Comparison of ENCODE assay signal across 10 cellular contexts in the genomic region with DNA sequence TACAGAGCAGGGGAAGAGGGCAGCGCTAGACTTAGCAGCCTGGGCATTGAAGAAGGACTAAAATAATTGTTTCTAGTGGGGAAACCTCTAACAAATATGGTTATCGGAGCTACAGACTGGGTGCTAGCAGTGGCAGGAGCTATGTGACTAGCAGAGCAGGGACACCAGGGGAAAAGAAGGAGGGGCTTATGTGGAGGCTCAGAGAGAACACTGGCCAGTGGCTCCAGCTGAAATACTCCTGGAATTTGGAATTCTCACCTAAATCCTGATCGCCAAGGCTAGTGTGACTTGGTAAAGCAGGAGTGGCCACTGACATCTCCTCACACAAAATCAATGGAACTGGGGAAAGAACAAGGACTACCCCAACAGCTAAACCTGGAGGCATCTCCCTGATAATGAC. TPM values are rescaled to one million over a fixed set of nuclear protein-coding genes. Genes with fewer than 3 reads are reported as not detected.
DNase-seq lines count a peak whose midpoint lies in the region; ATAC-seq, FAIRE-seq and TF ChIP-seq lines count a peak whose summit lies in the region.
"Had no signal": no experiment of that assay in that cellular context is flagged by ENCODE, and none has a peak within 500 bp of the region (broad histone marks: within the 10 kb centered on the region; RNA-seq: fewer than 3 reads in every experiment).

No MANE protein-coding gene starts in this region.

- H2BK12ac ChIP-seq in mesenchymal stem cell (ENCODE audit: low read length in 2 of 2), result no peak overlapping the region

- H3K9me1 ChIP-seq in K562 (ENCODE audit: control insufficient read depth, insufficient read depth, low read length), result no peaks in the 10 kb centered on the region

- H3K36me3 ChIP-seq in A673 (ENCODE audit: insufficient read depth, low read length, poor library complexity, severe bottlenecking) (no peaks in the 10 kb centered on the region), K562 (ENCODE audit: control insufficient read depth, insufficient read depth, low read length) (peaks cover 10% of the 10 kb centered on the region; the same call in 1 of the 3 replicates), mesenchymal stem cell (ENCODE audit: control insufficient read depth in 1 of 2, insufficient read depth in 2 of 2, low read depth in 1 of 2, low read length in 2 of 2) (peaks cover 0 to 1% of the 10 kb centered on the region in 2 experiments)
- H3K36me3 ChIP-seq: prostate gland had no signal

- H2AFZ ChIP-seq in K562 (ENCODE audit: low read depth, low read length) (0 out of 2 replicates have a peak overlapping the region, but pooled peaks have one; percentile 34), mesenchymal stem cell (ENCODE audit: low read depth, low read length) (no peak overlapping the region)

- BruUV-seq in A673 (replicated peaks; lab: Mats Ljungman, UMichigan) (no TSS peak), K562 (replicated peaks; lab: Mats Ljungman, UMichigan) (no TSS peak)

- H3K4me3 ChIP-seq in A673 (ENCODE audit: low read depth, low read length, poor library complexity, severe bottlenecking) (peak overlapping the region; percentile 89), K562 (peak overlapping the region; percentile 81), mesenchymal stem cell (ENCODE audit: insufficient read depth in 1 of 2, low read depth in 1 of 2, low read length in 2 of 2) (peak overlapping the region in 1 of 2 experiments; percentile 95)

- H3K9ac ChIP-seq in K562 (ENCODE audit: insufficient read depth in 1 of 2, low read depth in 2 of 2, low read length in 2 of 2), result peak overlapping the region; percentile 46 to 73; a peak in 3 of 4 replicates
- peak overlapping the region; percentile 94 for H3K9ac ChIP-seq in mesenchymal stem cell (ENCODE audit: low read length)

- no peak overlapping the region for H3K4ac ChIP-seq in mesenchymal stem cell (ENCODE audit: low read depth in 1 of 2, low read length in 2 of 2)

- no peak overlapping the region for H4K8ac ChIP-seq in mesenchymal stem cell (ENCODE audit: low read length)

- no peak for TF ChIP-seq POLR2A in K562 (conservative IDR thresholded peaks at IDR 0.05)

- H4K20me1 ChIP-seq in K562 (replicated peaks; ENCODE audit: control insufficient read depth, insufficient read depth, low read length), result peaks cover 8% of the 10 kb centered on the region; the same call in 1 of the 2 replicates

- ATAC-seq in K562, result peak; percentile 67
- no peak for ATAC-seq in GM21786 (IDR thresholded peaks at IDR 0.05; ENCODE audit: unreplicated experiment)

- H3K23ac ChIP-seq in mesenchymal stem cell (ENCODE audit: low read length in 2 of 2), result peak overlapping the region in 1 of 2 experiments; percentile 32

- peaks cover 26% of the 10 kb centered on the region for H3K79me1 ChIP-seq in mesenchymal stem cell (replicated peaks; ENCODE audit: low read length, poor library complexity, severe bottlenecking)

- peaks cover 90% of the 10 kb centered on the region for H3K79me2 ChIP-seq in K562 (ENCODE audit: control insufficient read depth, insufficient read depth, low read length)

- no peak overlapping the region for H2AK5ac ChIP-seq in mesenchymal stem cell (ENCODE audit: low read length, severe bottlenecking)

- TF ChIP-seq CTCF in A673 (conservative IDR thresholded peaks at IDR 0.05; ENCODE audit: low read depth, low read length), result no peak
- no peak for TF ChIP-seq CTCF in K562 (IDR thresholded peaks at IDR 0.05 in 2 of 3, conservative IDR thresholded peaks at IDR 0.05 in 1 of 3; ENCODE audit: insufficient read depth in 2 of 3, low read depth in 1 of 3, low read length in 3 of 3)

- no peak overlapping the region for H3K14ac ChIP-seq in mesenchymal stem cell (ENCODE audit: low read length in 2 of 2)

- peak; percentile 68 for FAIRE-seq in K562 (lab: Jason Lieb, UNC)

- H3K4me1 ChIP-seq in A673 (ENCODE audit: insufficient read depth, low read length, poor library complexity, severe bottlenecking), result peaks cover 29% of the 10 kb centered on the region
- peaks cover 6 to 12% of the 10 kb centered on the region in 2 experiments; a peak in 3 of 5 replicates for H3K4me1 ChIP-seq in K562 (replicated peaks in 1 of 2; ENCODE audit: control insufficient read depth in 2 of 2, insufficient read depth in 2 of 2, low read length in 2 of 2)
- peaks cover 4% of the 10 kb centered on the region for H3K4me1 ChIP-seq in mesenchymal stem cell (ENCODE audit: control insufficient read depth, insufficient read depth, low read depth, low read length)
- H3K4me1 ChIP-seq: prostate gland had no signal

- CTCF ChIA-PET in A673 (lab: Charles Lee), result no interaction called here
- CTCF ChIA-PET in K562 (lab: Yijun Ruan, JAX; ENCODE audit: low intra/inter-chr PET ratio), result no interaction called here

- DNase-seq in A673 (ENCODE audit: low spot score) (no peak), HuH-7 (ENCODE audit: low spot score) (peak; percentile 55), K562 (ENCODE audit: extremely low read depth in 1 of 4, low spot score in 3 of 4) (peak; percentile 22 to 61 (median 36)), mesenchymal stem cell (no peak), GM19238 (ENCODE audit: insufficient read length, low spot score) (no peak), DMS153 treated with DMSO at 0.1 percent for 48 hours (lab: John Stamatoyannopoulos, UW; ENCODE audit: unreplicated experiment) (no peak), NCI-H2029 treated with DMSO at 0.1 percent for 48 hours (lab: John Stamatoyannopoulos, UW) (no peak)
- DNase-seq: NCI-H526 treated with DMSO at 0.1 percent for 48 hours had no signal

- H3K9me3 ChIP-seq in A673 (ENCODE audit: low read depth, low read length, poor library complexity, severe bottlenecking) (no peaks in the 10 kb centered on the region), K562 (replicated peaks; ENCODE audit: control insufficient read depth, insufficient read depth, low read depth, low read length) (no peaks in the 10 kb centered on the region), mesenchymal stem cell (ENCODE audit: control insufficient read depth, low read length) (no peaks in the 10 kb centered on the region)
- H3K9me3 ChIP-seq: prostate gland had no signal

- POLR2A ChIA-PET in A673 (lab: Charles Lee; ENCODE audit: low non-redundant PET) (interaction anchor here (0.7 kb wide), 1 partner anchor 69 kb away, joined by 3 read pairs; no protein-coding TSS in a partner anchor), K562 (lab: Yijun Ruan, JAX) (interaction anchor here (0.7 to 2.5 kb wide), 5 partner anchors 10 to 1574 kb away, joined by 3 to 17 read pairs (median 4); no protein-coding TSS in a partner anchor)

- no peak for TF ChIP-seq EP300 in K562 (IDR thresholded peaks at IDR 0.05; ENCODE audit: low read length)

- no peak overlapping the region for H2BK120ac ChIP-seq in mesenchymal stem cell (ENCODE audit: low read depth, low read length)

- H2BK5ac ChIP-seq in mesenchymal stem cell (ENCODE audit: low read depth, low read length, poor library complexity, severe bottlenecking), result no peak overlapping the region

- WGBS in K562 (ENCODE audit: insufficient coverage, low coverage, missing lambda C conversion rate), result 3% methylated on average over 3 of the region's 3 CpGs
- WGBS in mesenchymal stem cell, result 63% methylated on average over 3 of the region's 3 CpGs

- no peak for TF ChIP-seq RAD21 in K562 (CRISPR knock-in tag; conservative IDR thresholded peaks at IDR 0.05 in 1 of 2, IDR thresholded peaks at IDR 0.05 in 1 of 2)

- H4K91ac ChIP-seq in mesenchymal stem cell (ENCODE audit: low read length), result no peak overlapping the region

- H3K27ac ChIP-seq in A673 (ENCODE audit: low read depth, low read length, poor library complexity, severe bottlenecking) (peak overlapping the region; percentile 66), K562 (ENCODE audit: extremely low read depth, low read depth, low read length) (peak overlapping the region; percentile 86), mesenchymal stem cell (ENCODE audit: low read length, poor library complexity, severe bottlenecking) (no peak overlapping the region)
- H3K27ac ChIP-seq: prostate gland had no signal

- intact Hi-C loops in A673 (cut with micrococcal nuclease; ENCODE audit: unreplicated experiment) (no loop called here), K562 (cut with micrococcal nuclease) (loop anchor here (10.0 kb wide), 2 partner anchors 539 to 1219 kb away; a partner anchor contains a TSS)

- no peak overlapping the region for H2BK15ac ChIP-seq in mesenchymal stem cell (ENCODE audit: low read depth, poor library complexity, severe bottlenecking)

- H3K27me3 ChIP-seq in A673 (replicated peaks; ENCODE audit: insufficient read depth, low read depth, low read length, poor library complexity) (no peaks in the 10 kb centered on the region), K562 (ENCODE audit: control insufficient read depth in 2 of 2, insufficient read depth in 2 of 2, low read length in 2 of 2) (no peaks in the 10 kb centered on the region), mesenchymal stem cell (ENCODE audit: control insufficient read depth in 1 of 2, insufficient read depth in 1 of 2, low read length in 2 of 2) (no peaks in the 10 kb centered on the region)

- peak overlapping the region; percentile 79 for H3K4me2 ChIP-seq in K562 (ENCODE audit: insufficient read depth, low read length)
- no peak overlapping the region for H3K4me2 ChIP-seq in mesenchymal stem cell (ENCODE audit: low read length, poor library complexity, severe bottlenecking)

- H3K18ac ChIP-seq in mesenchymal stem cell (ENCODE audit: low read depth in 1 of 2, low read length in 2 of 2), result no peak overlapping the region

- in situ Hi-C loops in K562 (cut with MboI), result no loop called here

RNA-seq across cellular contexts. Expression of a gene that starts 2.0 kb away (rescaled TPM):
- total RNA-seq in A673 (2021), result 48.6 and 54.0 TPM in 2 replicates
- total RNA-seq in K562 (2011; cell fraction: chromatin; rRNA removed; ENCODE audit: low replicate concordance), result 55.5 and 117 TPM in 2 replicates
- 30.7 and 36.2 TPM in 2 replicates for total RNA-seq in K562 (2011; cell fraction: nucleolus; rRNA removed)
- total RNA-seq in K562 (2011; cell fraction: nucleoplasm; rRNA removed), result 54.6 and 84.4 TPM in 2 replicates
- 10.2 and 10.3 TPM in 2 replicates for total RNA-seq in K562 (2014; rRNA removed)
- total RNA-seq in K562 (2014; rRNA removed; fragmentation: Illumina TruSeq; extraction: Trizol), result 28.6 and 28.7 TPM in 2 replicates
- 19.9 and 22.7 TPM in 2 replicates for total RNA-seq in K562 (2015; rRNA removed; fragmentation: Illumina TruSeq; extraction: Trizol)
- total RNA-seq in K562 (2021), result 20.9 and 27.6 TPM in 2 replicates
- 35.0 and 36.7 TPM in 2 replicates for polyA plus RNA-seq in K562 (2011; rRNA removed)
- polyA plus RNA-seq in K562 (2011; cell fraction: cytosol; rRNA removed), result 9.9 and 17.5 TPM in 2 replicates
- 34.8 and 53.3 TPM in 2 replicates for polyA plus RNA-seq in K562 (2011; cell fraction: nucleus; rRNA removed)
- 9.3 and 24.5 TPM in 2 replicates for polyA plus RNA-seq in K562 (2012)
- polyA plus RNA-seq in K562 (2014; fragmentation: Illumina TruSeq; extraction: Trizol), result 18.5 and 20.7 TPM in 2 replicates
- polyA plus RNA-seq in K562 (2014; fragmentation: Nextera tagmentation; extraction: Ambion mirVana), result 1 to 10 TPM; 1.6 to 2.7 TPM
- polyA plus RNA-seq in K562 (2014; rRNA removed), result 15.2 and 16.6 TPM in 2 replicates
- polyA minus RNA-seq in K562 (2011; rRNA and poly(A)+ RNA removed), result 47.2 and 58.1 TPM in 2 replicates
- 11.8 and 18.6 TPM in 2 replicates for polyA minus RNA-seq in K562 (2011; cell fraction: cytosol; rRNA and poly(A)+ RNA removed)
- polyA minus RNA-seq in K562 (2011; cell fraction: nucleus; rRNA and poly(A)+ RNA removed), result 31.8 and 78.0 TPM in 2 replicates
- polyA plus RNA-seq in mesenchymal stem cell (2013, experiment 1 of 2), result 5.8 TPM
- polyA plus RNA-seq in mesenchymal stem cell (2013, experiment 2 of 2), result 6.2 TPM

Comparison
In these comparisons a context has a peak if more than half of its experiments do, and no peak if none do; other contexts are left out.
1. DNase-seq: peak in HuH-7 (single experiment) and K562 (4 of 4); none in A673 (single experiment), mesenchymal stem cell (single experiment), GM19238 (single experiment), DMS153 treated with DMSO at 0.1 percent for 48 hours (single experiment) and NCI-H2029 treated with DMSO at 0.1 percent for 48 hours (single experiment).